ENCODE assay signal across 10 cellular contexts in the genomic region with DNA sequence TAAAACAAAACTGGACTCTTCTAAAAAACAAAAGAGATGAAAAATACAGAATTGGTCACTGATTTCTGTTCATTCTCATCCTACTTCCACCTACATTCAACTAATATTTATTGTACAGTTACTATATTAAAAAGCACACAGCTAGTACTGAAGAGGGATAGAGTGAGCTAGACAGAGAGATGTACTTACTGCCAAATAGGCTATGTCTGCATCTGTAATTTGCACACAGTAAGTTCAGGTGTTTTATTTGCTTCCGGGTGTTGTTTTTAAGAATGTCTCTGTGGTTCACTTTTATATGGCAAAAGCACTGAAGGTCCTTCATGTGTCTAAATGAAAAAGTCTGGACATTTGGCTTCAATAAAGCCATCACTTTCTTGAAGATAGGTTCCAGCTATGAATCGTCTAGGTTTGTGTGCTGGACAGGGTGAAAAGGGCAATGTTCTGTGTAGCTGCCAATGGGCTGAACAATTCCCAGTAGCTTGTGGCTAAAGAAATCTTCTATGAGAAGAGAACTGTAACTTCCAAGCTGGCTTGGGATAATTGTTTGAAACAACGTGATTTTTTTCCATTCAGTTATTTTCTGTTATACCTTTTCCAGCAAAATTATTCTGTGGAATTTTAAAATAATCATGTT. TPM values are rescaled to one million over a fixed set of nuclear protein-coding genes. Genes with fewer than 3 reads are reported as not detected.
DNase-seq lines count a peak whose midpoint lies in the region; ATAC-seq and TF ChIP-seq lines count a peak whose summit lies in the region.
"Had no signal": no experiment of that assay in that cellular context is flagged by ENCODE, and none has a peak within 500 bp of the region (broad histone marks: within the 10 kb centered on the region; RNA-seq: fewer than 3 reads in every experiment).

No MANE protein-coding gene starts in this region.

- peaks cover 42% of the 10 kb centered on the region for H3K4me1 ChIP-seq in SJSA1 (replicated peaks)
- H3K4me1 ChIP-seq: prostate gland had no signal

- no peak for ATAC-seq in SK-N-SH treated with all-trans-retinoic acid at 6 μM for 48 hours

- peak; percentile 30 for DNase-seq in ACHN
- peak in 1 of 2 experiments; percentile 25 for DNase-seq in SJSA1 (ENCODE audit: low read depth in 1 of 2, low spot score in 2 of 2)
- peak; percentile 71 for DNase-seq in fibroblast of villous mesenchyme (ENCODE audit: low read depth)
- DNase-seq in myocyte (ENCODE audit: low read depth): peak; percentile 23
- no peak for DNase-seq in kidney tubule cell (ENCODE audit: low spot score)
- DNase-seq in T-helper 9 cell: no peak
- DNase-seq in NCI-H1436 (lab: John Stamatoyannopoulos, UW): no peak
- DNase-seq: NCI-H1092 had no signal

- H3K4me3 ChIP-seq in SJSA1 (no peak overlapping the region), fibroblast of villous mesenchyme (ENCODE audit: low read depth, low read length) (no peak overlapping the region)
- H3K4me3 ChIP-seq: prostate gland had no signal

- 0 out of 2 replicates have a peak overlapping the region, but pooled peaks have one; percentile 6 for H3K27ac ChIP-seq in SJSA1
- H3K27ac ChIP-seq: prostate gland had no signal

- no peaks in the 10 kb centered on the region for H3K9me3 ChIP-seq in SJSA1 (replicated peaks)
- H3K9me3 ChIP-seq: prostate gland had no signal

- H3K27me3 ChIP-seq in SJSA1 (replicated peaks): no peaks in the 10 kb centered on the region

- TF ChIP-seq CTCF in fibroblast of villous mesenchyme (IDR thresholded peaks at IDR 0.05; ENCODE audit: insufficient read depth, low read depth, low read length): no peak

- H3K36me3 ChIP-seq in SJSA1: peaks cover 3% of the 10 kb centered on the region; the same call in 1 of the 2 replicates
- H3K36me3 ChIP-seq: prostate gland had no signal

- in situ Hi-C loops in ACHN (cut with HindIII; ENCODE audit: low pct_ligation_motif_present, low pct_unique_long_range_greater_than_20kb, low sequenced_read_pairs): no loop called here

TF ChIP-seq in SK-N-SH treated with all-trans-retinoic acid at 6 μM for 48 hours, 23 proteins besides CTCF, POLR2A, EP300 and RAD21:
- TF ChIP-seq, protein P1, sequence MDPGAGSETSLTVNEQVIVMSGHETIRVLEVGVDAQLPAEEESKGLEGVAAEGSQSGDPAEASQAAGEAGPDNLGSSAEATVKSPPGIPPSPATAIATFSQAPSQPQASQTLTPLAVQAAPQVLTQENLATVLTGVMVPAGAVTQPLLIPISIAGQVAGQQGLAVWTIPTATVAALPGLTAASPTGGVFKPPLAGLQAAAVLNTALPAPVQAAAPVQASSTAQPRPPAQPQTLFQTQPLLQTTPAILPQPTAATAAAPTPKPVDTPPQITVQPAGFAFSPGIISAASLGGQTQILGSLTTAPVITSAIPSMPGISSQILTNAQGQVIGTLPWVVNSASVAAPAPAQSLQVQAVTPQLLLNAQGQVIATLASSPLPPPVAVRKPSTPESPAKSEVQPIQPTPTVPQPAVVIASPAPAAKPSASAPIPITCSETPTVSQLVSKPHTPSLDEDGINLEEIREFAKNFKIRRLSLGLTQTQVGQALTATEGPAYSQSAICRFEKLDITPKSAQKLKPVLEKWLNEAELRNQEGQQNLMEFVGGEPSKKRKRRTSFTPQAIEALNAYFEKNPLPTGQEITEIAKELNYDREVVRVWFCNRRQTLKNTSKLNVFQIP (CRISPR knock-in tag; IDR thresholded peaks at IDR 0.05; ENCODE audit: borderline replicate concordance, low read depth): no peak
- TF ChIP-seq ZFP3 (CRISPR knock-in tag; IDR thresholded peaks at IDR 0.05): no peak
- no peak for TF ChIP-seq SNAI2 (CRISPR knock-in tag; IDR thresholded peaks at IDR 0.05)
- TF ChIP-seq CSDC2 (CRISPR knock-in tag; IDR thresholded peaks at IDR 0.05): no peak
- no peak for TF ChIP-seq ZC3H10 (CRISPR knock-in tag; IDR thresholded peaks at IDR 0.05)
- no peak for TF ChIP-seq OSR1 (CRISPR knock-in tag; IDR thresholded peaks at IDR 0.05)
- TF ChIP-seq, protein P2, sequence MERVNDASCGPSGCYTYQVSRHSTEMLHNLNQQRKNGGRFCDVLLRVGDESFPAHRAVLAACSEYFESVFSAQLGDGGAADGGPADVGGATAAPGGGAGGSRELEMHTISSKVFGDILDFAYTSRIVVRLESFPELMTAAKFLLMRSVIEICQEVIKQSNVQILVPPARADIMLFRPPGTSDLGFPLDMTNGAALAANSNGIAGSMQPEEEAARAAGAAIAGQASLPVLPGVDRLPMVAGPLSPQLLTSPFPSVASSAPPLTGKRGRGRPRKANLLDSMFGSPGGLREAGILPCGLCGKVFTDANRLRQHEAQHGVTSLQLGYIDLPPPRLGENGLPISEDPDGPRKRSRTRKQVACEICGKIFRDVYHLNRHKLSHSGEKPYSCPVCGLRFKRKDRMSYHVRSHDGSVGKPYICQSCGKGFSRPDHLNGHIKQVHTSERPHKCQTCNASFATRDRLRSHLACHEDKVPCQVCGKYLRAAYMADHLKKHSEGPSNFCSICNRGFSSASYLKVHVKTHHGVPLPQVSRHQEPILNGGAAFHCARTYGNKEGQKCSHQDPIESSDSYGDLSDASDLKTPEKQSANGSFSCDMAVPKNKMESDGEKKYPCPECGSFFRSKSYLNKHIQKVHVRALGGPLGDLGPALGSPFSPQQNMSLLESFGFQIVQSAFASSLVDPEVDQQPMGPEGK (CRISPR knock-in tag; IDR thresholded peaks at IDR 0.05; ENCODE audit: borderline replicate concordance): no peak
- TF ChIP-seq PPARA (CRISPR knock-in tag; IDR thresholded peaks at IDR 0.05; ENCODE audit: borderline replicate concordance): no peak
- no peak for TF ChIP-seq TCF4 (CRISPR knock-in tag; IDR thresholded peaks at IDR 0.05; ENCODE audit: borderline replicate concordance)
- no peak for TF ChIP-seq ISL1 (CRISPR knock-in tag; IDR thresholded peaks at IDR 0.05)
- TF ChIP-seq ESRRG (CRISPR knock-in tag; IDR thresholded peaks at IDR 0.05): no peak
- TF ChIP-seq RARB (CRISPR knock-in tag; IDR thresholded peaks at IDR 0.05): no peak
- no peak for TF ChIP-seq BACH2 (CRISPR knock-in tag; IDR thresholded peaks at IDR 0.05; ENCODE audit: borderline replicate concordance)
- TF ChIP-seq, protein P3, sequence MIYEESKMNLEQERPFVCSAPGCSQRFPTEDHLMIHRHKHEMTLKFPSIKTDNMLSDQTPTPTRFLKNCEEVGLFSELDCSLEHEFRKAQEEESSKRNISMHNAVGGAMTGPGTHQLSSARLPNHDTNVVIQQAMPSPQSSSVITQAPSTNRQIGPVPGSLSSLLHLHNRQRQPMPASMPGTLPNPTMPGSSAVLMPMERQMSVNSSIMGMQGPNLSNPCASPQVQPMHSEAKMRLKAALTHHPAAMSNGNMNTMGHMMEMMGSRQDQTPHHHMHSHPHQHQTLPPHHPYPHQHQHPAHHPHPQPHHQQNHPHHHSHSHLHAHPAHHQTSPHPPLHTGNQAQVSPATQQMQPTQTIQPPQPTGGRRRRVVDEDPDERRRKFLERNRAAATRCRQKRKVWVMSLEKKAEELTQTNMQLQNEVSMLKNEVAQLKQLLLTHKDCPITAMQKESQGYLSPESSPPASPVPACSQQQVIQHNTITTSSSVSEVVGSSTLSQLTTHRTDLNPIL (CRISPR knock-in tag; IDR thresholded peaks at IDR 0.05; ENCODE audit: low read depth): no peak
- TF ChIP-seq TSHZ2 (CRISPR knock-in tag; IDR thresholded peaks at IDR 0.05): no peak
- TF ChIP-seq TOX (CRISPR knock-in tag; IDR thresholded peaks at IDR 0.05; ENCODE audit: borderline replicate concordance): no peak
- no peak for TF ChIP-seq ZNF70 (CRISPR knock-in tag; IDR thresholded peaks at IDR 0.05)
- no peak for TF ChIP-seq GLIS3 (CRISPR knock-in tag; IDR thresholded peaks at IDR 0.05)

RNA-seq across cellular contexts. Expression of gene EPB41L2, which starts 47.3 kb away (rescaled TPM):
- total RNA-seq in SJSA1 (2014; rRNA removed; shearing (Covaris generic)): 73.6 and 76.9 TPM in 2 replicates
- 40.2 and 44.8 TPM in 2 replicates for total RNA-seq in fibroblast of villous mesenchyme
- total RNA-seq in myocyte: 23.8 and 24.1 TPM in 2 replicates
- polyA plus RNA-seq in myocyte (2012): 37.8 TPM

Comparison
In these comparisons a context has a peak if more than half of its experiments do, and no peak if none do; other contexts are left out.
1. DNase-seq: peak in ACHN (single experiment), fibroblast of villous mesenchyme (single experiment) and myocyte (single experiment); none in kidney tubule cell (single experiment), T-helper 9 cell (single experiment) and NCI-H1436 (single experiment).